In the genomic region with DNA sequence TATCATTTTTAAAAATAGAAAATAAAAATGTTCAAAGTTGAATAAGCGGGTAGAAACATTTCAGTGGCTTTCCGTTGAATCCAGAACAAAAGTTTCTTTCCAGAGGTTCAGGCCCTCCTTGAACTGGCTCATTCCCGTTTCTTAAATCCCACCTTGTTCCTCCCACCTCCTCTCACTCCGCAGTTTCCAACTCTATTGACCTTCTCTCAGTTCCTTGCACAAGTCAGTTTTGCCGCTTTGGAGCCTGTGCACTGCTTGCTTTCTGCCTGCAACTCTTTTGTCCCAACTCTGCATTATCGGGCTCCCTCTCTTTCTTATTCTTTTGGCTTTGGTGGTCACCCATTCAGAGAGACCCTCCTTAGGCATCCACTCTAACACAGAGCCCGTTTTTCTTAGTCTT, we compare ENCODE assay signal across 18 cellular contexts.
A peak's percentile ranks its signal among the peaks of the same experiment; 100 is the strongest.
DNase-seq lines count a peak whose midpoint lies in the region; ATAC-seq, FAIRE-seq and TF ChIP-seq lines count a peak whose summit lies in the region.
"Had no signal": no experiment of that assay in that cellular context is flagged by ENCODE, and none has a peak within 500 bp of the region (broad histone marks: within the 10 kb centered on the region; RNA-seq: fewer than 3 reads in every experiment).

No MANE protein-coding gene starts in this region.

- TF ChIP-seq CTCF in PC-9 (conservative IDR thresholded peaks at IDR 0.05) (no peak), K562 (IDR thresholded peaks at IDR 0.05 in 2 of 3, conservative IDR thresholded peaks at IDR 0.05 in 1 of 3; ENCODE audit: insufficient read depth in 2 of 3, low read depth in 1 of 3, low read length in 3 of 3) (no peak), neural progenitor cell (IDR thresholded peaks at IDR 0.05) (no peak)

- H3K27me3 ChIP-seq in PC-9 (ENCODE audit: insufficient read depth, low read depth), result no peaks in the 10 kb centered on the region
- H3K27me3 ChIP-seq in K562 (ENCODE audit: control insufficient read depth in 2 of 2, insufficient read depth in 2 of 2, low read length in 2 of 2), result peaks cover 6% of the 10 kb centered on the region in 2 experiments; a peak in 2 of 5 replicates
- H3K27me3 ChIP-seq in neural progenitor cell, result no peaks in the 10 kb centered on the region
- H3K27me3 ChIP-seq: BLaER1 had no signal

- H3K27ac ChIP-seq in PC-9, result no peak overlapping the region
- H3K27ac ChIP-seq in K562 (ENCODE audit: extremely low read depth, low read depth, low read length), result no peak overlapping the region
- H3K27ac ChIP-seq in neural progenitor cell, result peak overlapping the region; percentile 72
- H3K27ac ChIP-seq: BLaER1, C4-2B had no signal

- 2% methylated on average over 7 of the region's 7 CpGs for WGBS in K562 (ENCODE audit: insufficient coverage, low coverage, missing lambda C conversion rate)

- no peaks in the 10 kb centered on the region for H3K9me1 ChIP-seq in K562 (ENCODE audit: control insufficient read depth, insufficient read depth, low read length)

- 0 out of 2 replicates have a peak overlapping the region, but pooled peaks have one; percentile 27 for H2AFZ ChIP-seq in PC-9
- no peak overlapping the region for H2AFZ ChIP-seq in K562 (ENCODE audit: low read depth, low read length)
- peak overlapping the region; percentile 81 for H2AFZ ChIP-seq in neural progenitor cell (replicated peaks)

- H3K4me1 ChIP-seq in PC-9 (replicated peaks; ENCODE audit: insufficient read depth) (no peaks in the 10 kb centered on the region), K562 (replicated peaks in 1 of 2; ENCODE audit: control insufficient read depth in 2 of 2, insufficient read depth in 2 of 2, low read length in 2 of 2) (no peaks in the 10 kb centered on the region), neural progenitor cell (peaks cover 16% of the 10 kb centered on the region)
- H3K4me1 ChIP-seq: BLaER1, Caco-2, HAP-1 had no signal

- BruUV-seq in PC-9 (replicated peaks; lab: Mats Ljungman, UMichigan) (no TSS peak), K562 (replicated peaks; lab: Mats Ljungman, UMichigan) (no TSS peak)

- H3K4me3 Mint-ChIP-seq in neural progenitor cell, result no peak overlapping the region
- H3K4me3 Mint-ChIP-seq: B cell; CD4-positive, CD25-positive, alpha-beta regulatory T cell; CD8-positive, alpha-beta T cell; HFFc6 had no signal

- H3K27ac Mint-ChIP-seq in neural progenitor cell, result peak overlapping the region; percentile 13
- H3K27ac Mint-ChIP-seq: B cell; CD4-positive, CD25-positive, alpha-beta regulatory T cell; CD8-positive, alpha-beta T cell; HFFc6 had no signal

- DNase-seq in PC-9 (no peak), K562 (ENCODE audit: extremely low read depth in 1 of 4, low spot score in 3 of 4) (no peak), neural progenitor cell (ENCODE audit: low spot score) (peak; percentile 57), hepatic stellate cell (ENCODE audit: low spot score) (no peak), NCI-H2227 (lab: John Stamatoyannopoulos, UW; ENCODE audit: unreplicated experiment) (no peak)
- DNase-seq: Caco-2; CD4-positive, CD25-positive, alpha-beta regulatory T cell; CD8-positive, alpha-beta T cell; DMS153; DND-41; HFFc6 had no signal

- no peak overlapping the region for H3K4me2 ChIP-seq in PC-9
- H3K4me2 ChIP-seq in K562 (ENCODE audit: insufficient read depth, low read length), result no peak overlapping the region
- peak overlapping the region; percentile 21 for H3K4me2 ChIP-seq in neural progenitor cell
- H3K4me2 ChIP-seq: BLaER1 had no signal

- peaks cover 4% of the 10 kb centered on the region for H3K4me1 Mint-ChIP-seq in neural progenitor cell
- H3K4me1 Mint-ChIP-seq: B cell; CD4-positive, CD25-positive, alpha-beta regulatory T cell had no signal

- H4K20me1 ChIP-seq in PC-9 (ENCODE audit: insufficient read depth) (no peaks in the 10 kb centered on the region), K562 (replicated peaks; ENCODE audit: control insufficient read depth, insufficient read depth, low read length) (no peaks in the 10 kb centered on the region), neural progenitor cell (ENCODE audit: low read depth) (no peaks in the 10 kb centered on the region)
- H4K20me1 ChIP-seq: BLaER1 had no signal

- 0 out of 3 replicates have a peak, but pooled peaks have one; percentile 25 for ATAC-seq in K562
- ATAC-seq in HG02571 (IDR thresholded peaks at IDR 0.05; ENCODE audit: unreplicated experiment), result no peak
- ATAC-seq: CD8-positive, alpha-beta T cell had no signal

- no peak for TF ChIP-seq RAD21 in K562 (CRISPR knock-in tag; conservative IDR thresholded peaks at IDR 0.05 in 1 of 2, IDR thresholded peaks at IDR 0.05 in 1 of 2)

- H3K4me3 ChIP-seq in PC-9 (no peak overlapping the region), K562 (no peak overlapping the region), neural progenitor cell (no peak overlapping the region)
- H3K4me3 ChIP-seq: BLaER1, HAP-1 had no signal

- H3K9me3 Mint-ChIP-seq in neural progenitor cell, result no peaks in the 10 kb centered on the region
- H3K9me3 Mint-ChIP-seq: CD4-positive, CD25-positive, alpha-beta regulatory T cell; CD8-positive, alpha-beta T cell; HFFc6 had no signal

- CTCF ChIA-PET in PC-9 (lab: Charles Lee) (no interaction called here), K562 (lab: Yijun Ruan, JAX; ENCODE audit: low intra/inter-chr PET ratio) (no interaction called here)

- H3K36me3 ChIP-seq in PC-9 (ENCODE audit: low read depth), result no peaks in the 10 kb centered on the region
- no peaks in the 10 kb centered on the region for H3K36me3 ChIP-seq in K562 (ENCODE audit: control insufficient read depth, insufficient read depth, low read length)
- no peaks in the 10 kb centered on the region for H3K36me3 ChIP-seq in neural progenitor cell
- H3K36me3 ChIP-seq: BLaER1, HAP-1 had no signal

- TF ChIP-seq POLR2A in K562 (conservative IDR thresholded peaks at IDR 0.05), result no peak

- no peak for FAIRE-seq in K562 (lab: Jason Lieb, UNC)
- FAIRE-seq: G401.6, GM12892 had no signal

- no peaks in the 10 kb centered on the region for H3K36me3 Mint-ChIP-seq in neural progenitor cell
- H3K36me3 Mint-ChIP-seq: CD4-positive, CD25-positive, alpha-beta regulatory T cell; CD8-positive, alpha-beta T cell had no signal

- H3K79me2 ChIP-seq in PC-9 (ENCODE audit: low read depth) (no peaks in the 10 kb centered on the region), K562 (ENCODE audit: control insufficient read depth, insufficient read depth, low read length) (no peaks in the 10 kb centered on the region), neural progenitor cell (ENCODE audit: low read depth) (no peaks in the 10 kb centered on the region)

- H3K9ac ChIP-seq in K562 (ENCODE audit: insufficient read depth in 1 of 2, low read depth in 2 of 2, low read length in 2 of 2) (no peak overlapping the region), neural progenitor cell (no peak overlapping the region)
- H3K9ac ChIP-seq: BLaER1 had no signal

- POLR2A ChIA-PET in PC-9 (lab: Charles Lee; ENCODE audit: unreplicated experiment), result no interaction called here
- POLR2A ChIA-PET in K562 (lab: Yijun Ruan, JAX), result no interaction called here

- H3K27me3 Mint-ChIP-seq in neural progenitor cell (ENCODE audit: insufficient read depth, low read depth), result no peaks in the 10 kb centered on the region
- H3K27me3 Mint-ChIP-seq: CD4-positive, CD25-positive, alpha-beta regulatory T cell had no signal

- no peaks in the 10 kb centered on the region for H3K9me2 ChIP-seq in PC-9 (ENCODE audit: insufficient read depth)

- no peak for TF ChIP-seq EP300 in K562 (IDR thresholded peaks at IDR 0.05; ENCODE audit: low read length)

- no peaks in the 10 kb centered on the region for H3K9me3 ChIP-seq in PC-9 (ENCODE audit: insufficient read depth, low read depth)
- no peaks in the 10 kb centered on the region for H3K9me3 ChIP-seq in K562 (replicated peaks; ENCODE audit: control insufficient read depth, insufficient read depth, low read depth, low read length)
- H3K9me3 ChIP-seq in neural progenitor cell (ENCODE audit: low read depth), result no peaks in the 10 kb centered on the region
- H3K9me3 ChIP-seq: BLaER1, Caco-2, HAP-1 had no signal

- H3F3A ChIP-seq in PC-9 (ENCODE audit: insufficient read depth, low read depth) (no peaks in the 10 kb centered on the region), neural progenitor cell (ENCODE audit: low read depth) (peaks cover 10% of the 10 kb centered on the region)

- intact Hi-C loops in PC-9 (cut with micrococcal nuclease; ENCODE audit: unreplicated experiment), result no loop called here
- intact Hi-C loops in K562 (cut with micrococcal nuclease), result no loop called here

- in situ Hi-C loops in K562 (cut with MboI), result no loop called here

TF ChIP-seq in K562, 482 proteins besides CTCF, POLR2A, EP300 and RAD21:
- no peak for TF ChIP-seq SAFB2 (IDR thresholded peaks at IDR 0.05; ENCODE audit: borderline replicate concordance, low read depth, low read length, severe bottlenecking)
- TF ChIP-seq CBX2 (IDR thresholded peaks at IDR 0.05; ENCODE audit: insufficient read depth, low read length, poor library complexity, severe bottlenecking), result peak; percentile 32
TF ChIP-seq in K562: peak in this region for 1.
